18 cellular contexts compared by ENCODE assay signal in genomic region chr9:129276486-129277260, GRCh38.
A peak's percentile ranks its signal among the peaks of the same experiment; 100 is the strongest.
DNase-seq lines count a peak whose midpoint lies in the region; ATAC-seq and TF ChIP-seq lines count a peak whose summit lies in the region.
"Had no signal": no experiment of that assay in that cellular context is flagged by ENCODE, and none has a peak within 500 bp of the region (broad histone marks: within the 10 kb centered on the region; RNA-seq: fewer than 3 reads in every experiment).

No MANE protein-coding gene starts in this region.

- no peaks in the 10 kb centered on the region for H3K27me3 ChIP-seq in WERI-Rb-1 (ENCODE audit: insufficient read depth, low read depth, severe bottlenecking)
- H3K27me3 ChIP-seq in left lung = no peaks in the 10 kb centered on the region
- H3K27me3 ChIP-seq: body of pancreas had no signal

- CTCF ChIA-PET in activated CD8-positive, alpha-beta memory T cell treated with anti-CD3 and anti-CD28 coated beads, Interleukin-2, amount 10 ng/mL, durations not matched to agents 7 days and 5 days (lab: Charles Lee) = interaction anchor here (0.7 to 1.7 kb wide), 4 partner anchors 15 to 134 kb away, joined by 3 to 5 read pairs (median 3); no protein-coding TSS in a partner anchor

- no peak overlapping the region for H3K27ac Mint-ChIP-seq in activated CD8-positive, alpha-beta memory T cell treated with anti-CD3 and anti-CD28 coated beads, Interleukin-2, amount 10 ng/mL, durations not matched to agents 7 days and 5 days
- H3K27ac Mint-ChIP-seq in stimulated activated naive B cell treated with anti-CD40 and anti-IgM and Interleukin-4, amounts not matched to agents 10 μg/mL and 1 μg/mL and 100 μg/mL, for 72 hours = peak overlapping the region; percentile 59
- H3K27ac Mint-ChIP-seq: IgD-negative memory B cell had no signal

- H3K4me1 ChIP-seq in left lung = peaks cover 0 to 4% of the 10 kb centered on the region in 2 donors
- H3K4me1 ChIP-seq: body of pancreas, parathyroid adenoma had no signal

- peaks cover 11% of the 10 kb centered on the region for H3K4me1 Mint-ChIP-seq in activated CD8-positive, alpha-beta memory T cell treated with anti-CD3 and anti-CD28 coated beads, Interleukin-2, amount 10 ng/mL, durations not matched to agents 7 days and 5 days
- H3K4me1 Mint-ChIP-seq in stimulated activated naive B cell treated with anti-CD40 and anti-IgM and Interleukin-4, amounts not matched to agents 10 μg/mL and 1 μg/mL and 100 μg/mL, for 72 hours = peaks cover 13 to 19% of the 10 kb centered on the region in 2 donors

- H3K36me3 Mint-ChIP-seq in activated CD8-positive, alpha-beta memory T cell treated with anti-CD3 and anti-CD28 coated beads, Interleukin-2, amount 10 ng/mL, durations not matched to agents 7 days and 5 days = no peaks in the 10 kb centered on the region
- H3K36me3 Mint-ChIP-seq in stimulated activated naive B cell treated with anti-CD40 and anti-IgM and Interleukin-4, amounts not matched to agents 10 μg/mL and 1 μg/mL and 100 μg/mL, for 72 hours = no peaks in the 10 kb centered on the region
- H3K36me3 Mint-ChIP-seq: IgD-negative memory B cell had no signal

- H3K4me3 ChIP-seq in WERI-Rb-1 (ENCODE audit: low read depth, low read length) = no peak overlapping the region
- no peak overlapping the region for H3K4me3 ChIP-seq in left lung
- H3K4me3 ChIP-seq: A549, body of pancreas had no signal

- no peaks in the 10 kb centered on the region for H3K9me3 ChIP-seq in WERI-Rb-1 (ENCODE audit: severe bottlenecking)
- no peaks in the 10 kb centered on the region for H3K9me3 ChIP-seq in left lung
- H3K9me3 ChIP-seq: A549, body of pancreas had no signal

- TF ChIP-seq CTCF in WERI-Rb-1 (IDR thresholded peaks at IDR 0.05; ENCODE audit: low read depth, low read length) (no peak), left lung (IDR thresholded peaks at IDR 0.05) (no peak)

- intact Hi-C loops in left lung (cut with DNase I) = no loop called here

- ATAC-seq in activated CD8-positive, alpha-beta memory T cell treated with anti-CD3 and anti-CD28 coated beads, Interleukin-2, amount 10 ng/mL, durations not matched to agents 7 days and 5 days = no peak
- ATAC-seq in left lung = no peak
- ATAC-seq in stimulated activated naive B cell treated with anti-CD40 and anti-IgM and Interleukin-4, amounts not matched to agents 10 μg/mL and 1 μg/mL and 100 μg/mL, for 72 hours (replicated peaks) = peak in 1 of 2 donors; percentile 41
- ATAC-seq: A549, body of pancreas had no signal

- no peak overlapping the region for H3K4me3 Mint-ChIP-seq in activated CD8-positive, alpha-beta memory T cell treated with anti-CD3 and anti-CD28 coated beads, Interleukin-2, amount 10 ng/mL, durations not matched to agents 7 days and 5 days
- H3K4me3 Mint-ChIP-seq in stimulated activated naive B cell treated with anti-CD40 and anti-IgM and Interleukin-4, amounts not matched to agents 10 μg/mL and 1 μg/mL and 100 μg/mL, for 72 hours = no peak overlapping the region

- DNase-seq in activated CD8-positive, alpha-beta memory T cell treated with anti-CD3 and anti-CD28 coated beads, Interleukin-2, amount 10 ng/mL, durations not matched to agents 7 days and 5 days = peak; percentile 19
- DNase-seq in activated CD8-positive, alpha-beta memory T cell treated with anti-CD3 and anti-CD28 coated beads for 24 hours = no peak
- DNase-seq in WERI-Rb-1 = no peak
- peak; percentile 27 to 31 for DNase-seq in left lung
- DNase-seq in stimulated activated naive B cell treated with anti-CD40 and anti-IgM and Interleukin-4, amounts not matched to agents 10 μg/mL and 1 μg/mL and 100 μg/mL, for 72 hours = no peak
- no peak for DNase-seq in NCI-H446 treated with DMSO at 0.1 percent for 48 hours (lab: John Stamatoyannopoulos, UW)
- DNase-seq in SW480 (ENCODE audit: low spot score) = no peak
- no peak for DNase-seq in NCI-H446 (lab: John Stamatoyannopoulos, UW)
- DNase-seq: activated CD4-positive, alpha-beta T cell treated with anti-CD3 and anti-CD28 coated beads, Interleukin-2, amount 50 U/mL, for 4 hours; effector CD8-positive, alpha-beta T cell; midbrain; NCI-H1048; NCI-H2171 treated with DMSO at 0.1 percent for 48 hours; stimulated activated CD4-positive, alpha-beta T cell treated with anti-CD3 and anti-CD28 coated beads, Interleukin-12 subunit alpha, Interleukin-12 subunit beta, amount 100 ng/mL, for 4 hours had no signal

- 0 out of 2 replicates have a peak overlapping the region, but pooled peaks have one; percentile 12 for H3K27ac ChIP-seq in WERI-Rb-1
- no peak overlapping the region for H3K27ac ChIP-seq in left lung
- H3K27ac ChIP-seq: body of pancreas, parathyroid adenoma had no signal

- peaks cover 19% of the 10 kb centered on the region for H3K27me3 Mint-ChIP-seq in activated CD8-positive, alpha-beta memory T cell treated with anti-CD3 and anti-CD28 coated beads, Interleukin-2, amount 10 ng/mL, durations not matched to agents 7 days and 5 days
- H3K27me3 Mint-ChIP-seq in stimulated activated naive B cell treated with anti-CD40 and anti-IgM and Interleukin-4, amounts not matched to agents 10 μg/mL and 1 μg/mL and 100 μg/mL, for 72 hours = peaks cover 48 to 56% of the 10 kb centered on the region in 2 donors

- H3K36me3 ChIP-seq in WERI-Rb-1 = no peaks in the 10 kb centered on the region
- no peaks in the 10 kb centered on the region for H3K36me3 ChIP-seq in left lung

- no peaks in the 10 kb centered on the region for H3K9me3 Mint-ChIP-seq in activated CD8-positive, alpha-beta memory T cell treated with anti-CD3 and anti-CD28 coated beads, Interleukin-2, amount 10 ng/mL, durations not matched to agents 7 days and 5 days (ENCODE audit: low read depth)
- no peaks in the 10 kb centered on the region for H3K9me3 Mint-ChIP-seq in stimulated activated naive B cell treated with anti-CD40 and anti-IgM and Interleukin-4, amounts not matched to agents 10 μg/mL and 1 μg/mL and 100 μg/mL, for 72 hours
- H3K9me3 Mint-ChIP-seq: IgD-negative memory B cell had no signal

Comparison
In these comparisons a context has a peak if more than half of its experiments do, and no peak if none do; other contexts are left out.
1. DNase-seq: peak in activated CD8-positive, alpha-beta memory T cell treated with anti-CD3 and anti-CD28 coated beads, Interleukin-2, amount 10 ng/mL, durations not matched to agents 7 days and 5 days (single experiment) and left lung (2 of 2); none in activated CD8-positive, alpha-beta memory T cell treated with anti-CD3 and anti-CD28 coated beads for 24 hours (single experiment), WERI-Rb-1 (single experiment), stimulated activated naive B cell treated with anti-CD40 and anti-IgM and Interleukin-4, amounts not matched to agents 10 μg/mL and 1 μg/mL and 100 μg/mL, for 72 hours (single experiment), NCI-H446 treated with DMSO at 0.1 percent for 48 hours (single experiment), SW480 (single experiment) and NCI-H446 (0 of 2).